ENCODE assay signal across 12 cellular contexts in the genomic region with DNA sequence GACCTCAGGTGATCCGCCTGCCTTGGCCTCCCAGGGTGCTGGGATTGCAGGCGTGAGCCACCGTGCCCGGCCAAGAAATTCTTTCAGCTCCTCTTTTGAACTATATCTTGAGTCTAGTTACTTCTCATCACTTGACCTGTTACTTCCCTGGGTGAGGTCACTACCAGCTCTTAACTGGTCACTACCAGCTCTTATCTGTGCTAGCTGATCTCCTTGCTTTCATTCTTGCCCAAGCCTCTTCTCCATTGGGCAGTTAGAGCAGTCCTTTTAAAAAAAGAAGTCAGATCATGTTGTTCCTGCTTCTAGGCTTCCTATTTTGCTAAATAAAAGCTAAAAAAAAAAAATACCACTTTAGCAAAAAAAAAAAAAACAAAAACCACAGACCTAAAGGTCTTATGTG.
"Had no signal": no experiment of that assay in that cellular context is flagged by ENCODE, and none has a peak within 500 bp of the region (broad histone marks: within the 10 kb centered on the region; RNA-seq: fewer than 3 reads in every experiment).

No MANE protein-coding gene starts in this region.

- ATAC-seq: left cardiac atrium; stimulated activated naive CD8-positive, alpha-beta T cell treated with anti-CD3 and anti-CD28 coated beads, Interleukin-15, amount 100 ng/mL, for 72 hours had no signal

- H3K9me3 ChIP-seq: adrenal gland, pancreas, testis, vagina had no signal

- H3K4me3 ChIP-seq: adrenal gland, neural progenitor cell, pancreas, testis, vagina had no signal

- H3K4me1 ChIP-seq: adrenal gland, testis, vagina had no signal

- H3K36me3 ChIP-seq: adrenal gland, neural progenitor cell, pancreas, vagina had no signal

- H3K27ac ChIP-seq: adrenal gland, neural progenitor cell, pancreas, testis, vagina had no signal

- DNase-seq: activated naive CD4-positive, alpha-beta T cell treated with anti-CD3 and anti-CD28 coated beads, Interleukin-2, amount 50 U/mL, for 16 hours; activated T-cell treated with anti-CD3 and anti-CD28 coated beads, Interleukin-2, amount 50 U/mL, for 1 hour; adrenal gland; central memory CD4-positive, alpha-beta T cell; glutamatergic neuron; left cardiac atrium; pancreas; stimulated activated CD4-positive, alpha-beta T cell treated with anti-CD3 and anti-CD28 coated beads, Interleukin-4, amount 100 ng/mL, for 4 hours; stimulated activated naive CD8-positive, alpha-beta T cell treated with anti-CD3 and anti-CD28 coated beads, Interleukin-15, amount 100 ng/mL, for 72 hours; testis had no signal

- H3K27me3 ChIP-seq: adrenal gland, neural progenitor cell, pancreas, testis, vagina had no signal
